8 cellular contexts compared by ENCODE assay signal in genomic region chr2:159516241-159516758, GRCh38.
DNase-seq lines count a peak whose midpoint lies in the region; ATAC-seq and TF ChIP-seq lines count a peak whose summit lies in the region.

No MANE protein-coding gene starts in this region.

- no peak for TF ChIP-seq EP300 in ovary (IDR thresholded peaks at IDR 0.05)

- no peaks in the 10 kb centered on the region for H3K27me3 Mint-ChIP-seq in activated CD4-positive, alpha-beta memory T cell treated with anti-CD3 and anti-CD28 coated beads for 36 hours

- H3K27me3 ChIP-seq in ovary: no peaks in the 10 kb centered on the region

- peak overlapping the region; percentile 31 for H3K4me3 ChIP-seq in ovary

- no peaks in the 10 kb centered on the region for H3K9me3 ChIP-seq in ovary

- H3K27ac Mint-ChIP-seq in activated CD4-positive, alpha-beta memory T cell treated with anti-CD3 and anti-CD28 coated beads for 36 hours: peak overlapping the region; percentile 59

- DNase-seq in COLO829 (ENCODE audit: low spot score): peak; percentile 37
- peak; percentile 63 for DNase-seq in NCI-H2107 (lab: John Stamatoyannopoulos, UW)
- DNase-seq in activated CD4-positive, alpha-beta memory T cell treated with anti-CD3 and anti-CD28 coated beads for 36 hours: no peak
- DNase-seq in germinal center (ENCODE audit: low spot score): peak; percentile 61
- DNase-seq in ovary: no peak
- no peak for DNase-seq in UCSD-AML1 (lab: John Stamatoyannopoulos, UW; ENCODE audit: unreplicated experiment)

- WGBS in ovary, 3 donors: 5 to 8% (median 6%) methylated on average over 6 of the region's 6 CpGs

- H3K4me3 Mint-ChIP-seq in activated CD4-positive, alpha-beta memory T cell treated with anti-CD3 and anti-CD28 coated beads for 36 hours: peak overlapping the region; percentile 69

- in situ Hi-C loops in GM18951 (cut with MboI; ENCODE audit: low sequenced_read_pairs, unreplicated experiment): no loop called here

- H3K4me1 ChIP-seq in ovary (ENCODE audit: insufficient read depth): peaks cover 2% of the 10 kb centered on the region

- no peaks in the 10 kb centered on the region for H3K36me3 ChIP-seq in ovary

- peak; percentile 86 for ATAC-seq in HG03095 (IDR thresholded peaks at IDR 0.05; ENCODE audit: unreplicated experiment)

- POLR2A ChIA-PET in activated CD4-positive, alpha-beta memory T cell treated with anti-CD3 and anti-CD28 coated beads for 36 hours (lab: Charles Lee): interaction anchor here (0.7 kb wide), 1 partner anchor 196 kb away, joined by 3 read pairs; the partner anchor contains the start of gene MARCHF7

- H3K36me3 Mint-ChIP-seq in activated CD4-positive, alpha-beta memory T cell treated with anti-CD3 and anti-CD28 coated beads for 36 hours: no peaks in the 10 kb centered on the region

- H3K4me1 Mint-ChIP-seq in activated CD4-positive, alpha-beta memory T cell treated with anti-CD3 and anti-CD28 coated beads for 36 hours (ENCODE audit: low read depth): peaks cover 27% of the 10 kb centered on the region

- CTCF ChIA-PET in activated CD4-positive, alpha-beta memory T cell treated with anti-CD3 and anti-CD28 coated beads for 36 hours (lab: Charles Lee): interaction anchor here (1.1 to 1.4 kb wide), 2 partner anchors 196 to 363 kb away, joined by 3 to 4 read pairs; no protein-coding TSS in a partner anchor

- peak; percentile 33 for TF ChIP-seq POLR2A in GM18951 (IDR thresholded peaks at IDR 0.05; ENCODE audit: extremely low read depth, insufficient read depth, insufficient read length)
- no peak for TF ChIP-seq POLR2A in ovary (IDR thresholded peaks at IDR 0.05)

- H3K27ac ChIP-seq in ovary: peak overlapping the region; percentile 26 to 81

- no peaks in the 10 kb centered on the region for H3K9me3 Mint-ChIP-seq in activated CD4-positive, alpha-beta memory T cell treated with anti-CD3 and anti-CD28 coated beads for 36 hours

- intact Hi-C loops in activated CD4-positive, alpha-beta memory T cell treated with anti-CD3 and anti-CD28 coated beads for 36 hours (cut with micrococcal nuclease): loop anchor here (1.0 to 10.0 kb wide), 4 partner anchors 19 to 389 kb away; partner anchors contain the start of genes LY75, MARCHF7 and WDSUB1
- intact Hi-C loops in ovary (cut with DNase I): no loop called here

- no peak for TF ChIP-seq CTCF in ovary (IDR thresholded peaks at IDR 0.05)

Comparison
In these comparisons a context has a peak if more than half of its experiments do, and no peak if none do; other contexts are left out.
1. DNase-seq: peak in COLO829 (single experiment), NCI-H2107 (single experiment) and germinal center (single experiment); none in activated CD4-positive, alpha-beta memory T cell treated with anti-CD3 and anti-CD28 coated beads for 36 hours (single experiment), ovary (0 of 5) and UCSD-AML1 (single experiment).